Comparison of ENCODE assay signal across 11 cellular contexts in the genomic region with DNA sequence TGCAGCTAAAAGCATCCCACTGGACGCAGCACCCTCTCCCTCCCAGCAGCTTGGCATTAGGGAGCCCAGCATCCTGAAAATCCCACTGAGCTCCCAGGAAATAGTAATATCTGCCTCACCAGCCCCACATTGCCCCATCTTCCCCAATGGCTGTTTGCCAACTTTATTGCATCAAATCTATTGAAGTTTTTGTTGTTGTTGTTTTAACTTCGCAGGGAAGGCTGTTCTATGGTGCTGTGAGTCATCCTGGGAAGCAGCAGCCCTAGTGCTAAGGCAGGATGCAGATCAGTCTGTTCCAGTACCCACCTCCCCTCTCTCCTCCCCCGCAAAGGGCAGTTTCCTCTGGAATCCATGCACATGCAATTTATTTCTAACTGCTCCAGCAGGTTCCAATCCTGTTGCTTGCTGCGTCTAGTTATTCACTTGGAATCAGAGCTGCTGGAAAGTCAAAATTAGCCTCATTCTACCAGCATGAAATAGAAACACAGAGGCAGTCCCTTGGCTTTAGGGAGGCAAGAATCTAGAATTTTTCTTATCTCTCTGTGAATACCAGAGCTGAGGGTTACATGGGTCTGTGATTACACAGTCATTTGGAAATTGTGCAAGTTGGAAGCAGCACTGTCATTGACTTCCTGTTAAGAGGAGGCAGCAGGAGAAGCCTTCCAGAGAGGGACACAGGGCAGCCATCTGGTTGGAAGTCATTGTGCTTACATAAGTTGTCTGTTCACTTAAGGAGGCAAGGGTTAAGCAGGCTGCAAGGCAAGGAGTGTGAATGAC.
DNase-seq lines count a peak whose midpoint lies in the region; ATAC-seq and TF ChIP-seq lines count a peak whose summit lies in the region.
"Had no signal": no experiment of that assay in that cellular context is flagged by ENCODE, and none has a peak within 500 bp of the region (broad histone marks: within the 10 kb centered on the region; RNA-seq: fewer than 3 reads in every experiment).

No MANE protein-coding gene starts in this region.

- H3K4me1 ChIP-seq in mucosa of descending colon (ENCODE audit: low read depth), result peaks cover 2% of the 10 kb centered on the region

- H3K4me3 Mint-ChIP-seq in CD14-positive monocyte, result peak overlapping the region in 1 of 2 donors; percentile 76
- no peak overlapping the region for H3K4me3 Mint-ChIP-seq in effector memory CD8-positive, alpha-beta T cell
- H3K4me3 Mint-ChIP-seq in naive thymus-derived CD8-positive, alpha-beta T cell, result no peak overlapping the region
- H3K4me3 Mint-ChIP-seq in natural killer cell treated with Interleukin-12 subunit alpha and Interleukin-12 subunit beta and Interleukin-15 and Interleukin-18, amount 100 ng/mL, for 72 hours, result no peak overlapping the region
- H3K4me3 Mint-ChIP-seq: central memory CD8-positive, alpha-beta T cell had no signal

- H3K27ac Mint-ChIP-seq in CD14-positive monocyte, result peak overlapping the region; percentile 31 to 86 (median 79)
- H3K27ac Mint-ChIP-seq in effector memory CD8-positive, alpha-beta T cell, result no peak overlapping the region
- no peak overlapping the region for H3K27ac Mint-ChIP-seq in naive thymus-derived CD8-positive, alpha-beta T cell
- no peak overlapping the region for H3K27ac Mint-ChIP-seq in natural killer cell treated with Interleukin-12 subunit alpha and Interleukin-12 subunit beta and Interleukin-15 and Interleukin-18, amount 100 ng/mL, for 72 hours

- H3K4me3 ChIP-seq in epithelial cell of esophagus (ENCODE audit: low read length), result no peak overlapping the region
- H3K4me3 ChIP-seq in mucosa of descending colon, result no peak overlapping the region

- ATAC-seq in mucosa of descending colon, result peak; percentile 26
- no peak for ATAC-seq in effector memory CD8-positive, alpha-beta T cell (replicated peaks)
- ATAC-seq in naive thymus-derived CD8-positive, alpha-beta T cell, result no peak
- no peak for ATAC-seq in natural killer cell treated with Interleukin-12 subunit alpha and Interleukin-12 subunit beta and Interleukin-15 and Interleukin-18, amount 100 ng/mL, for 72 hours
- no peak for ATAC-seq in HG03521 (IDR thresholded peaks at IDR 0.05; ENCODE audit: unreplicated experiment)

- no peaks in the 10 kb centered on the region for H3K36me3 Mint-ChIP-seq in CD14-positive monocyte
- H3K36me3 Mint-ChIP-seq in effector memory CD8-positive, alpha-beta T cell (ENCODE audit: insufficient read depth), result no peaks in the 10 kb centered on the region
- H3K36me3 Mint-ChIP-seq in naive thymus-derived CD8-positive, alpha-beta T cell, result peaks cover 0 to 3% (median 0%) of the 10 kb centered on the region in 3 donors
- H3K36me3 Mint-ChIP-seq in natural killer cell treated with Interleukin-12 subunit alpha and Interleukin-12 subunit beta and Interleukin-15 and Interleukin-18, amount 100 ng/mL, for 72 hours, result no peaks in the 10 kb centered on the region

- POLR2A ChIA-PET in naive thymus-derived CD8-positive, alpha-beta T cell (lab: Charles Lee), result no interaction called here

- H3K36me3 ChIP-seq in mucosa of descending colon (ENCODE audit: low read depth), result no peaks in the 10 kb centered on the region

- no peaks in the 10 kb centered on the region for H3K9me3 ChIP-seq in mucosa of descending colon

- intact Hi-C loops in CD14-positive monocyte (cut with micrococcal nuclease) (no loop called here), mucosa of descending colon (cut with DNase I, micrococcal nuclease) (no loop called here)

- H3K4me1 Mint-ChIP-seq in CD14-positive monocyte, result peaks cover 36% of the 10 kb centered on the region
- no peaks in the 10 kb centered on the region for H3K4me1 Mint-ChIP-seq in effector memory CD8-positive, alpha-beta T cell (ENCODE audit: low read depth in 2 of 2)
- no peaks in the 10 kb centered on the region for H3K4me1 Mint-ChIP-seq in naive thymus-derived CD8-positive, alpha-beta T cell
- H3K4me1 Mint-ChIP-seq in natural killer cell treated with Interleukin-12 subunit alpha and Interleukin-12 subunit beta and Interleukin-15 and Interleukin-18, amount 100 ng/mL, for 72 hours (ENCODE audit: low read depth in 2 of 2), result no peaks in the 10 kb centered on the region
- H3K4me1 Mint-ChIP-seq: central memory CD8-positive, alpha-beta T cell had no signal

- TF ChIP-seq CTCF in CD14-positive monocyte (IDR thresholded peaks at IDR 0.05) (no peak), epithelial cell of esophagus (IDR thresholded peaks at IDR 0.05; ENCODE audit: insufficient read depth, low read depth, low read length, missing control alignments) (no peak), mucosa of descending colon (IDR thresholded peaks at IDR 0.05) (no peak)

- H3K27me3 Mint-ChIP-seq in CD14-positive monocyte (ENCODE audit: low read depth in 3 of 3), result peaks cover 3 to 4% (median 4%) of the 10 kb centered on the region in 3 donors
- peaks cover 44 to 67% of the 10 kb centered on the region in 2 donors for H3K27me3 Mint-ChIP-seq in effector memory CD8-positive, alpha-beta T cell
- peaks cover 12 to 48% (median 25%) of the 10 kb centered on the region in 5 donors for H3K27me3 Mint-ChIP-seq in naive thymus-derived CD8-positive, alpha-beta T cell
- peaks cover 23 to 44% of the 10 kb centered on the region in 2 donors for H3K27me3 Mint-ChIP-seq in natural killer cell treated with Interleukin-12 subunit alpha and Interleukin-12 subunit beta and Interleukin-15 and Interleukin-18, amount 100 ng/mL, for 72 hours

- H3K9me3 Mint-ChIP-seq in CD14-positive monocyte, result peaks cover 0 to 2% (median 0%) of the 10 kb centered on the region in 7 donors
- H3K9me3 Mint-ChIP-seq in effector memory CD8-positive, alpha-beta T cell, result peaks cover 0 to 7% of the 10 kb centered on the region in 2 donors
- H3K9me3 Mint-ChIP-seq in naive thymus-derived CD8-positive, alpha-beta T cell, result peaks cover 0 to 6% (median 2%) of the 10 kb centered on the region in 9 donors
- H3K9me3 Mint-ChIP-seq in natural killer cell treated with Interleukin-12 subunit alpha and Interleukin-12 subunit beta and Interleukin-15 and Interleukin-18, amount 100 ng/mL, for 72 hours, result no peaks in the 10 kb centered on the region
- H3K9me3 Mint-ChIP-seq: central memory CD8-positive, alpha-beta T cell had no signal

- peak; percentile 51 for DNase-seq in CD14-positive monocyte (ENCODE audit: low spot score)
- peak; percentile 29 to 65 for DNase-seq in NOMO-1 (lab: John Stamatoyannopoulos, UW; ENCODE audit: unreplicated experiment in 2 of 2)
- peak; percentile 98 for DNase-seq in epithelial cell of esophagus (ENCODE audit: low read depth)
- no peak for DNase-seq in mucosa of descending colon
- DNase-seq in effector memory CD8-positive, alpha-beta T cell, result no peak
- DNase-seq in naive thymus-derived CD8-positive, alpha-beta T cell, result no peak
- no peak for DNase-seq in natural killer cell treated with Interleukin-12 subunit alpha and Interleukin-12 subunit beta and Interleukin-15 and Interleukin-18, amount 100 ng/mL, for 72 hours (ENCODE audit: low spot score)
- DNase-seq: NCI-H510A; stimulated activated CD4-positive, alpha-beta T cell treated with anti-CD3 and anti-CD28 coated beads, Interleukin-4, amount 100 ng/mL, for 24 hours had no signal

Comparison
In these comparisons a context has a peak if more than half of its experiments do, and no peak if none do; other contexts are left out.
1. DNase-seq: peak in CD14-positive monocyte (single experiment), NOMO-1 (2 of 2) and epithelial cell of esophagus (single experiment); none in mucosa of descending colon (0 of 3), effector memory CD8-positive, alpha-beta T cell (0 of 3), naive thymus-derived CD8-positive, alpha-beta T cell (0 of 10) and natural killer cell treated with Interleukin-12 subunit alpha and Interleukin-12 subunit beta and Interleukin-15 and Interleukin-18, amount 100 ng/mL, for 72 hours (single experiment).
2. H3K27ac Mint-ChIP-seq: peak in CD14-positive monocyte (7 of 7); none in effector memory CD8-positive, alpha-beta T cell (0 of 2), naive thymus-derived CD8-positive, alpha-beta T cell (0 of 10) and natural killer cell treated with Interleukin-12 subunit alpha and Interleukin-12 subunit beta and Interleukin-15 and Interleukin-18, amount 100 ng/mL, for 72 hours (0 of 2).